In the genomic region with DNA sequence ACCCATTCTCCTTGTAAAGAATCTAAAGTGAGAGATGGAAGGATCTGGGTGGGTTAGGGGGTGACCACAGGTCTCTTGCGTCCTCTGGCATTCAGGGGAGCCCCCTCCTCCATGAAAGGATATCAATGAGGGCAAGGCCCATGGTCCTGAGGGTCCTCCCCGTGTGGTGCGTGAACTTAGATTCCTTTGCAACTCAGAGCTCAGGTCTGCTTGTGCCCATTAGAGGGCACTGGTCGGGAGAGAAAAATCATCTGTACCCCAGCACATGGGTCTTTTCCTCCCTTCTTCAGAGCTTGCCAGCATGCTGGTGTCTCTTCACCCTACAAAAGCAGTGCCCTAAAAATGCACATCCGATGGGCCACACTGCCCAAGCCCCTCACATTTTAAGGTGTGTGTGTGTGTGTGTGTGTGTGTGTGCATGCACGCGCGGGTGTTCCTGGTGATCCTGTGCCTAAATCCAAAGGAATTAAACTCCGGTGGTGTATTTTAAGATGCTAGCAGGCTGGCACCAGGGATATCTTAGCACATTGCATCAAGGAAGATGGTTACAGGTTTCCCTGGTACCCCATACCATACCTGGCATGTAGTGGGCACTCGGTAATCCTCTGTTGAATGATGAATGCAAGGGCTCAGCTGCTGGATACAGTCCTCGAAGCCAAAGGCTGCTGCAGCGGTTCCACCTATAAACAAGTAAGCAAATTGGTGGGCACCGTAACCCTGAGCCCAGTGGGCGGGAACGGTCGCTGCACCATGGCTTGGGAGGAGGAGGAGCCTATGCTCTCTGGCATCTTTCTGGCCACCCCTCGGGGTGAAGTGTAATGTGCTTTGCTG, we compare ENCODE assay signal across 1 cellular context.
TF ChIP-seq lines count a peak whose summit lies in the region.

No MANE protein-coding gene starts in this region.

TF ChIP-seq in HepG2, 621 proteins besides CTCF, POLR2A, EP300 and RAD21 (continued from another document):
- TF ChIP-seq ZNF550 (CRISPR knock-in tag; IDR thresholded peaks at IDR 0.05; ENCODE audit: borderline replicate concordance) (no peak), ZSCAN30 (CRISPR knock-in tag; IDR thresholded peaks at IDR 0.05) (no peak), ZNF713 (CRISPR knock-in tag; IDR thresholded peaks at IDR 0.05) (no peak), ZNF773 (CRISPR knock-in tag; IDR thresholded peaks at IDR 0.05; ENCODE audit: borderline replicate concordance) (no peak), ZNF256 (CRISPR knock-in tag; conservative IDR thresholded peaks at IDR 0.05) (no peak), SSRP1 (CRISPR knock-in tag; IDR thresholded peaks at IDR 0.05) (no peak), ZNF546 (CRISPR knock-in tag; conservative IDR thresholded peaks at IDR 0.05) (no peak), NR3C1 (CRISPR knock-in tag; IDR thresholded peaks at IDR 0.05) (no peak), HMGA1 (CRISPR knock-in tag; conservative IDR thresholded peaks at IDR 0.05) (no peak), POLR2AphosphoS5 (IDR thresholded peaks at IDR 0.05; ENCODE audit: low read depth, low read length) (no peak), ZMYM4 (CRISPR knock-in tag; IDR thresholded peaks at IDR 0.05) (no peak), SAFB2 (CRISPR knock-in tag; IDR thresholded peaks at IDR 0.05; ENCODE audit: borderline replicate concordance, low read depth) (no peak), ZNF343 (CRISPR knock-in tag; IDR thresholded peaks at IDR 0.05) (0 out of 2 replicates have a peak, but pooled peaks have one; percentile 0), ETV5 (CRISPR knock-in tag; IDR thresholded peaks at IDR 0.05; ENCODE audit: borderline replicate concordance) (no peak), MTA1 (CRISPR knock-in tag; IDR thresholded peaks at IDR 0.05; ENCODE audit: borderline replicate concordance) (no peak), MAF1 (CRISPR knock-in tag; IDR thresholded peaks at IDR 0.05; ENCODE audit: borderline replicate concordance) (0 out of 2 replicates have a peak, but pooled peaks have one; percentile 16), GPN1 (CRISPR knock-in tag; IDR thresholded peaks at IDR 0.05; ENCODE audit: borderline replicate concordance) (no peak), NFKBIZ (CRISPR knock-in tag; IDR thresholded peaks at IDR 0.05) (no peak), ONECUT2 (CRISPR knock-in tag; IDR thresholded peaks at IDR 0.05) (0 out of 2 replicates have a peak, but pooled peaks have one; percentile 28), ZKSCAN1 (IDR thresholded peaks at IDR 0.05; ENCODE audit: low read length) (no peak)
- TF ChIP-seq, protein P1, sequence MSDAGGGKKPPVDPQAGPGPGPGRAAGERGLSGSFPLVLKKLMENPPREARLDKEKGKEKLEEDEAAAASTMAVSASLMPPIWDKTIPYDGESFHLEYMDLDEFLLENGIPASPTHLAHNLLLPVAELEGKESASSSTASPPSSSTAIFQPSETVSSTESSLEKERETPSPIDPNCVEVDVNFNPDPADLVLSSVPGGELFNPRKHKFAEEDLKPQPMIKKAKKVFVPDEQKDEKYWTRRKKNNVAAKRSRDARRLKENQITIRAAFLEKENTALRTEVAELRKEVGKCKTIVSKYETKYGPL (CRISPR knock-in tag; IDR thresholded peaks at IDR 0.05), result no peak
- TF ChIP-seq, protein P2, sequence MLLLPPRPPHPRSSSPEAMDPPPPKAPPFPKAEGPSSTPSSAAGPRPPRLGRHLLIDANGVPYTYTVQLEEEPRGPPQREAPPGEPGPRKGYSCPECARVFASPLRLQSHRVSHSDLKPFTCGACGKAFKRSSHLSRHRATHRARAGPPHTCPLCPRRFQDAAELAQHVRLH (CRISPR knock-in tag; IDR thresholded peaks at IDR 0.05; ENCODE audit: borderline replicate concordance, low read depth), result no peak
- TF ChIP-seq, protein P3, sequence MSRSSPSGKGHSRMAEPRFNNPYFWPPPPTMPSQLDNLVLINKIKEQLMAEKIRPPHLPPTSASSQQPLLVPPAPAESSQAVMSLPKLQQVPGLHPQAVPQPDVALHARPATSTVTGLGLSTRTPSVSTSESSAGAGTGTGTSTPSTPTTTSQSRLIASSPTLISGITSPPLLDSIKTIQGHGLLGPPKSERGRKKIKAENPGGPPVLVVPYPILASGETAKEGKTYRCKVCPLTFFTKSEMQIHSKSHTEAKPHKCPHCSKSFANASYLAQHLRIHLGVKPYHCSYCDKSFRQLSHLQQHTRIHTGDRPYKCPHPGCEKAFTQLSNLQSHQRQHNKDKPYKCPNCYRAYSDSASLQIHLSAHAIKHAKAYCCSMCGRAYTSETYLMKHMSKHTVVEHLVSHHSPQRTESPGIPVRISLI (CRISPR knock-in tag; IDR thresholded peaks at IDR 0.05; ENCODE audit: borderline replicate concordance), result no peak
- TF ChIP-seq, protein P4, sequence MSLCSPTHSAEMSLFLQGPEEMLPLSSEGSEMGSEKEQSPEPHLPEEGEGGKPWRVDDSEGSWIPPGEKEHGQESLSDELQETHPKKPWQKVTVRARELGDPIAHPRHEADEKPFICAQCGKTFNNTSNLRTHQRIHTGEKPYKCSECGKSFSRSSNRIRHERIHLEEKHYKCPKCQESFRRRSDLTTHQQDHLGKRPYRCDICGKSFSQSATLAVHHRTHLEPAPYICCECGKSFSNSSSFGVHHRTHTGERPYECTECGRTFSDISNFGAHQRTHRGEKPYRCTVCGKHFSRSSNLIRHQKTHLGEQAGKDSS (CRISPR knock-in tag; IDR thresholded peaks at IDR 0.05; ENCODE audit: borderline replicate concordance, low read depth), result no peak; the same call in 1 of the 2 replicates
- TF ChIP-seq, protein P5, sequence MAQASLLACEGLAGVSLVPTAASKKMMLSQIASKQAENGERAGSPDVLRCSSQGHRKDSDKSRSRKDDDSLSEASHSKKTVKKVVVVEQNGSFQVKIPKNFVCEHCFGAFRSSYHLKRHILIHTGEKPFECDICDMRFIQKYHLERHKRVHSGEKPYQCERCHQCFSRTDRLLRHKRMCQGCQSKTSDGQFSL (CRISPR knock-in tag; IDR thresholded peaks at IDR 0.05), result no peak
- TF ChIP-seq, protein P6, sequence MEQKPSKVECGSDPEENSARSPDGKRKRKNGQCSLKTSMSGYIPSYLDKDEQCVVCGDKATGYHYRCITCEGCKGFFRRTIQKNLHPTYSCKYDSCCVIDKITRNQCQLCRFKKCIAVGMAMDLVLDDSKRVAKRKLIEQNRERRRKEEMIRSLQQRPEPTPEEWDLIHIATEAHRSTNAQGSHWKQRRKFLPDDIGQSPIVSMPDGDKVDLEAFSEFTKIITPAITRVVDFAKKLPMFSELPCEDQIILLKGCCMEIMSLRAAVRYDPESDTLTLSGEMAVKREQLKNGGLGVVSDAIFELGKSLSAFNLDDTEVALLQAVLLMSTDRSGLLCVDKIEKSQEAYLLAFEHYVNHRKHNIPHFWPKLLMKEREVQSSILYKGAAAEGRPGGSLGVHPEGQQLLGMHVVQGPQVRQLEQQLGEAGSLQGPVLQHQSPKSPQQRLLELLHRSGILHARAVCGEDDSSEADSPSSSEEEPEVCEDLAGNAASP (CRISPR knock-in tag; IDR thresholded peaks at IDR 0.05; ENCODE audit: borderline replicate concordance), result no peak
